ENCODE assay signal across 1 cellular context in genomic region chr1:56644941-56645662, GRCh38.
TF ChIP-seq lines count a peak whose summit lies in the region.

Gene PRKAA2, plus strand, starts transcription at chr1:56645314. Its CDS starts 74 bp downstream, at chr1:56645388.

TF ChIP-seq in HepG2, 621 proteins besides CTCF, POLR2A, EP300 and RAD21 (continued from another document and continues in another):
- peak; percentile 54; the same call in 1 of the 2 replicates for TF ChIP-seq ZFP91 (CRISPR knock-in tag; IDR thresholded peaks at IDR 0.05; ENCODE audit: borderline replicate concordance)
- no peak for TF ChIP-seq ZNF841 (CRISPR knock-in tag; IDR thresholded peaks at IDR 0.05; ENCODE audit: borderline replicate concordance)
- peak; percentile 59; the same call in 1 of the 2 replicates for TF ChIP-seq TFDP1 (CRISPR knock-in tag; IDR thresholded peaks at IDR 0.05; ENCODE audit: borderline replicate concordance)
- TF ChIP-seq ZNF142 (CRISPR knock-in tag; IDR thresholded peaks at IDR 0.05): peak; percentile 88; the same call in 1 of the 2 replicates
- TF ChIP-seq KLF13 (CRISPR knock-in tag; IDR thresholded peaks at IDR 0.05): no peak
- TF ChIP-seq ARID3A (IDR thresholded peaks at IDR 0.05; ENCODE audit: low read depth, low read length): no peak
- TF ChIP-seq ZNF501 (CRISPR knock-in tag; IDR thresholded peaks at IDR 0.05): no peak
- TF ChIP-seq ZNF282 (IDR thresholded peaks at IDR 0.05; ENCODE audit: partially characterized antibody): no peak
- peak; percentile 63; the same call in 1 of the 2 replicates for TF ChIP-seq ZNF770 (CRISPR knock-in tag; IDR thresholded peaks at IDR 0.05)
- no peak for TF ChIP-seq SNRNP70 (IDR thresholded peaks at IDR 0.05; ENCODE audit: low read depth, low read length)
- no peak for TF ChIP-seq HINFP (CRISPR knock-in tag; IDR thresholded peaks at IDR 0.05; ENCODE audit: low read depth)
- no peak for TF ChIP-seq SP5 (CRISPR knock-in tag; IDR thresholded peaks at IDR 0.05; ENCODE audit: borderline replicate concordance, low read depth)
- TF ChIP-seq ZNF3 (CRISPR knock-in tag; IDR thresholded peaks at IDR 0.05): no peak
- TF ChIP-seq ZNF329 (CRISPR knock-in tag; IDR thresholded peaks at IDR 0.05; ENCODE audit: low read depth): 0 out of 2 replicates have a peak, but pooled peaks have one; percentile 41
- TF ChIP-seq ZBTB43 (CRISPR knock-in tag; conservative IDR thresholded peaks at IDR 0.05): peak; percentile 33
- no peak for TF ChIP-seq MBNL3 (CRISPR knock-in tag; conservative IDR thresholded peaks at IDR 0.05)
- TF ChIP-seq NONO (IDR thresholded peaks at IDR 0.05): no peak
- peak; percentile 37; the same call in 1 of the 2 replicates for TF ChIP-seq NONO (CRISPR knock-in tag; conservative IDR thresholded peaks at IDR 0.05)
- TF ChIP-seq ZNF724P (CRISPR knock-in tag; IDR thresholded peaks at IDR 0.05; ENCODE audit: borderline replicate concordance): peak; percentile 33; the same call in 1 of the 2 replicates
- TF ChIP-seq ZNF589 (CRISPR knock-in tag; conservative IDR thresholded peaks at IDR 0.05): 0 out of 2 replicates have a peak, but pooled peaks have one; percentile 38
- no peak for TF ChIP-seq AKNA (CRISPR knock-in tag; IDR thresholded peaks at IDR 0.05; ENCODE audit: borderline replicate concordance)
- TF ChIP-seq ZSCAN29 (CRISPR knock-in tag; conservative IDR thresholded peaks at IDR 0.05): no peak
- no peak for TF ChIP-seq JUN (CRISPR knock-in tag; IDR thresholded peaks at IDR 0.05)
- TF ChIP-seq NFAT5 (CRISPR knock-in tag; IDR thresholded peaks at IDR 0.05): no peak
- TF ChIP-seq ZNF629 (CRISPR knock-in tag; conservative IDR thresholded peaks at IDR 0.05): no peak
